In genomic region chr11:64556044-64556720, GRCh38 we compare ENCODE assay signal across 1 cellular context.
TF ChIP-seq lines count a peak whose summit lies in the region.

No MANE protein-coding gene starts in this region.

TF ChIP-seq in HepG2, 621 proteins besides CTCF, POLR2A, EP300 and RAD21:
- no peak for TF ChIP-seq NR2F6 (IDR thresholded peaks at IDR 0.05)
- TF ChIP-seq NR2F6 (CRISPR knock-in tag; IDR thresholded peaks at IDR 0.05), result no peak
- no peak for TF ChIP-seq HCFC1 (IDR thresholded peaks at IDR 0.05; ENCODE audit: low read depth, low read length)
- peak; percentile 93 for TF ChIP-seq ZBTB33 (CRISPR knock-in tag; IDR thresholded peaks at IDR 0.05)
- 0 out of 2 replicates have a peak, but pooled peaks have one; percentile 25 for TF ChIP-seq RBFOX2 (IDR thresholded peaks at IDR 0.05; ENCODE audit: low read depth, low read length)
- TF ChIP-seq ZNF687 (CRISPR knock-in tag; IDR thresholded peaks at IDR 0.05), result peak; percentile 65
- TF ChIP-seq ZNF343 (CRISPR knock-in tag; IDR thresholded peaks at IDR 0.05), result no peak
- TF ChIP-seq NRL (CRISPR knock-in tag; IDR thresholded peaks at IDR 0.05; ENCODE audit: borderline replicate concordance), result 0 out of 2 replicates have a peak, but pooled peaks have one; percentile 8
- 0 out of 2 replicates have a peak, but pooled peaks have one; percentile 16 for TF ChIP-seq ZNF605 (CRISPR knock-in tag; IDR thresholded peaks at IDR 0.05)
- no peak for TF ChIP-seq FOSL2 (CRISPR knock-in tag; IDR thresholded peaks at IDR 0.05)
- TF ChIP-seq KAT7 (CRISPR knock-in tag; IDR thresholded peaks at IDR 0.05; ENCODE audit: borderline replicate concordance), result 0 out of 2 replicates have a peak, but pooled peaks have one; percentile 16
- TF ChIP-seq ZBTB38 (CRISPR knock-in tag; IDR thresholded peaks at IDR 0.05), result 0 out of 2 replicates have a peak, but pooled peaks have one; percentile 46
